ENCODE assay signal across 1 cellular context in the genomic region with DNA sequence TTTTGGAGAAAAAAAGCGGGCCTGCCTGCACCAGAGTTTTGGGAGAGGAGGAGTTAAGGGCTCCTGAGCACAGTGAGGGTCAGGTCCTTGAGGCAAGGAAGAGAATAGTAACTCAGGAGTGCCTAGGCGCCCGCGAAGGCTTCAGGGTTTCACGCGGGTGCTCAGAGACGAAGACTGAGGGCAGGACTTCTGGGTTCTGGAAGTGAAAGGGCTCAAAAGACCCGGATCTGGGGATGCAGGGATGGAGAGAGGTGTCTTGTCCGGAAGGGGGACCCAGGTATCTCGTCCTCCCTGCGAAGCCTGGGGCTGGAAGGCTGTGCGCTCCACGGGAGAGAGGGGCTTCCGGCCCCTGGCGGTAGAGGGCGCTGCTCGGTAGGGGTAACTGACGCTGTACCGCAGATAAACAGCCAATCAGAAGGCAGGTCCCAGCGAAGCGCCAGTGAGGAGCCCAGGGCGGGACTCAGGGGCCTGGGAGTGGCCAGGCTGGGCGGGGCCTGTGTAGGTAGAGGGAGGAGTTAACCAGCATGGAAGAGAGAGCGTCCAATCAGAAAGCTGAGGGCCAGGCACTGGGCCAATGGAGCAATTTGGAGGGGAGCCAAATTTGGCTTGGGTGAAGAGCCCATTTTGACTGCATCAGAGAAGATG.
TF ChIP-seq lines count a peak whose summit lies in the region.

No MANE protein-coding gene starts in this region.

TF ChIP-seq in H1, 55 proteins besides CTCF, POLR2A, EP300 and RAD21:
- no peak for TF ChIP-seq CHD7 (IDR thresholded peaks at IDR 0.05; ENCODE audit: insufficient replicate concordance, low read length)
- peak; percentile 90 for TF ChIP-seq FOSL1 (IDR thresholded peaks at IDR 0.05; ENCODE audit: insufficient read depth, low read depth, low read length)
- peak in 1 of 2 experiments; percentile 63; a peak in 1 of 4 replicates for TF ChIP-seq SIN3A (conservative IDR thresholded peaks at IDR 0.05 in 1 of 2, IDR thresholded peaks at IDR 0.05 in 1 of 2; ENCODE audit: low read depth in 1 of 2, low read length in 2 of 2)
- TF ChIP-seq YY1 (IDR thresholded peaks at IDR 0.05; ENCODE audit: low read depth, low read length): no peak
- TF ChIP-seq EZH2 (IDR thresholded peaks at IDR 0.05; ENCODE audit: low read depth, low read length, severe bottlenecking): no peak
- TF ChIP-seq BACH1 (IDR thresholded peaks at IDR 0.05; ENCODE audit: low read length): no peak
- TF ChIP-seq KDM4A (IDR thresholded peaks at IDR 0.05; ENCODE audit: low read depth, low read length, severe bottlenecking): no peak
- no peak for TF ChIP-seq TEAD4 (IDR thresholded peaks at IDR 0.05; ENCODE audit: low read depth, low read length)
- peak; percentile 73 for TF ChIP-seq ASH2L (IDR thresholded peaks at IDR 0.05; ENCODE audit: low read length)
- no peak for TF ChIP-seq JUND (IDR thresholded peaks at IDR 0.05; ENCODE audit: low read length)
- peak; percentile 97 for TF ChIP-seq KDM1A (IDR thresholded peaks at IDR 0.05; ENCODE audit: borderline replicate concordance, low read length)
- no peak for TF ChIP-seq SIRT6 (IDR thresholded peaks at IDR 0.05; ENCODE audit: low read length)
- no peak for TF ChIP-seq TBP (IDR thresholded peaks at IDR 0.05; ENCODE audit: low read depth, low read length)
- TF ChIP-seq HDAC2 (IDR thresholded peaks at IDR 0.05; ENCODE audit: borderline replicate concordance in 1 of 2, low read depth in 2 of 2, low read length in 2 of 2): peak in 1 of 2 experiments; percentile 80; a peak in 1 of 4 replicates
- TF ChIP-seq PHF8 (conservative IDR thresholded peaks at IDR 0.05; ENCODE audit: low read depth, low read length): 0 out of 2 replicates have a peak, but pooled peaks have one; percentile 12
- TF ChIP-seq SP1 (IDR thresholded peaks at IDR 0.05; ENCODE audit: low read depth, low read length): peak; percentile 73; the same call in 1 of the 2 replicates
- TF ChIP-seq RFX5 (IDR thresholded peaks at IDR 0.05; ENCODE audit: borderline replicate concordance, low read depth, low read length): no peak
- 0 out of 2 replicates have a peak, but pooled peaks have one; percentile 19 for TF ChIP-seq E2F6 (IDR thresholded peaks at IDR 0.05)
- no peak for TF ChIP-seq POLR2AphosphoS5 (IDR thresholded peaks at IDR 0.05; ENCODE audit: low read depth, low read length)
- peak; percentile 46; the same call in 1 of the 2 replicates for TF ChIP-seq CREB1 (IDR thresholded peaks at IDR 0.05)
- peak; percentile 46; the same call in 1 of the 2 replicates for TF ChIP-seq SP4 (IDR thresholded peaks at IDR 0.05; ENCODE audit: low read length)
- no peak for TF ChIP-seq RXRA (IDR thresholded peaks at IDR 0.05; ENCODE audit: insufficient read depth, low read depth, low read length)
TF ChIP-seq in H1: peak in this region for 10.
